9 cellular contexts compared by ENCODE assay signal in genomic region chr3:46998121-46998851, GRCh38. TPM values are rescaled to one million over a fixed set of nuclear protein-coding genes. Genes with fewer than 3 reads are reported as not detected.
A peak's percentile ranks its signal among the peaks of the same experiment; 100 is the strongest.
DNase-seq lines count a peak whose midpoint lies in the region; ATAC-seq, FAIRE-seq and TF ChIP-seq lines count a peak whose summit lies in the region.
"Had no signal": no experiment of that assay in that cellular context is flagged by ENCODE, and none has a peak within 500 bp of the region (broad histone marks: within the 10 kb centered on the region; RNA-seq: fewer than 3 reads in every experiment).

No MANE protein-coding gene starts in this region.

- POLR2A ChIA-PET in OCI-LY7 (lab: Charles Lee), result interaction anchor here (0.5 to 0.9 kb wide), 2 partner anchors 70 to 71 kb away, joined by 3 read pairs; no protein-coding TSS in a partner anchor

- ATAC-seq in activated T-helper 17 cell treated with anti-CD3 and anti-CD28 coated beads, Interleukin-2, amount 50 U/mL, for 72 hours (replicated peaks), result peak; percentile 74
- no peak for ATAC-seq in HG02938 (IDR thresholded peaks at IDR 0.05; ENCODE audit: unreplicated experiment)

- peak; percentile 87 for TF ChIP-seq CTCF in OCI-LY7 (conservative IDR thresholded peaks at IDR 0.05; ENCODE audit: low read length)

- no peaks in the 10 kb centered on the region for H3K9me3 Mint-ChIP-seq in activated T-helper 17 cell treated with anti-CD3 and anti-CD28 coated beads, Interleukin-2, amount 50 U/mL, for 72 hours

- H3K27ac ChIP-seq in OCI-LY7 (ENCODE audit: low read depth, low read length, poor library complexity, severe bottlenecking), result no peak overlapping the region

- DNase-seq in DMS 273 (lab: John Stamatoyannopoulos, UW; ENCODE audit: unreplicated experiment) (peak; percentile 59), DMS 273 treated with DMSO at 0.1 percent for 48 hours (lab: John Stamatoyannopoulos, UW) (no peak), OCI-LY7 (ENCODE audit: low spot score) (peak; percentile 77), frontal cortex (ENCODE audit: low spot score in 2 of 2) (peak; percentile 66 to 73), renal cortical epithelial cell (ENCODE audit: low read depth) (peak; percentile 33), NCI-H1105 (lab: John Stamatoyannopoulos, UW) (no peak)

- peaks cover 5% of the 10 kb centered on the region for H3K4me1 Mint-ChIP-seq in activated T-helper 17 cell treated with anti-CD3 and anti-CD28 coated beads, Interleukin-2, amount 50 U/mL, for 72 hours

- FAIRE-seq in frontal cortex (lab: Jason Lieb, UNC), result no peak
- FAIRE-seq: A204.1 had no signal

- no peaks in the 10 kb centered on the region for H3K79me2 ChIP-seq in OCI-LY7 (ENCODE audit: insufficient read depth, low read depth, low read length)

- no peaks in the 10 kb centered on the region for H3K27me3 Mint-ChIP-seq in activated T-helper 17 cell treated with anti-CD3 and anti-CD28 coated beads, Interleukin-2, amount 50 U/mL, for 72 hours

- H3K4me3 Mint-ChIP-seq in activated T-helper 17 cell treated with anti-CD3 and anti-CD28 coated beads, Interleukin-2, amount 50 U/mL, for 72 hours, result no peak overlapping the region

- BruUV-seq in OCI-LY7 (replicated peaks; lab: Mats Ljungman, UMichigan), result no TSS peak

- H3K27ac Mint-ChIP-seq in activated T-helper 17 cell treated with anti-CD3 and anti-CD28 coated beads, Interleukin-2, amount 50 U/mL, for 72 hours, result peak overlapping the region; percentile 49

- H3K9me3 ChIP-seq in OCI-LY7 (ENCODE audit: low read length), result no peaks in the 10 kb centered on the region

- peaks cover 80% of the 10 kb centered on the region for H3K36me3 ChIP-seq in OCI-LY7 (ENCODE audit: insufficient read depth, low read length)

- CTCF ChIA-PET in OCI-LY7 (lab: Charles Lee; ENCODE audit: unreplicated experiment), result interaction anchor here (0.6 to 1.0 kb wide), 3 partner anchors 13 to 130 kb away, joined by 3 to 5 read pairs (median 3); no protein-coding TSS in a partner anchor

- intact Hi-C loops in OCI-LY7 (cut with micrococcal nuclease; ENCODE audit: unreplicated experiment), result loop anchor here (1.0 kb wide), 2 partner anchors 71 to 75 kb away; no protein-coding TSS in a partner anchor

- peaks cover 70% of the 10 kb centered on the region for H3K36me3 Mint-ChIP-seq in activated T-helper 17 cell treated with anti-CD3 and anti-CD28 coated beads, Interleukin-2, amount 50 U/mL, for 72 hours (ENCODE audit: low read depth)

- H3K4me2 ChIP-seq in OCI-LY7 (ENCODE audit: low read length), result no peak overlapping the region

- no peaks in the 10 kb centered on the region for H3K9me2 ChIP-seq in OCI-LY7 (ENCODE audit: insufficient read depth, low read length)

- H3K4me3 ChIP-seq in OCI-LY7 (ENCODE audit: low read depth, low read length, poor library complexity, severe bottlenecking), result no peak overlapping the region

- H2AFZ ChIP-seq in OCI-LY7 (ENCODE audit: low read length), result no peak overlapping the region

- no peaks in the 10 kb centered on the region for H3K4me1 ChIP-seq in OCI-LY7 (ENCODE audit: insufficient read depth, low read length, poor library complexity, severe bottlenecking)

- no peaks in the 10 kb centered on the region for H4K20me1 ChIP-seq in OCI-LY7 (ENCODE audit: insufficient read depth, low read length)

RNA-seq across cellular contexts. Expression of gene NBEAL2, which starts 18.8 kb away (rescaled TPM):
- 53.3 and 74.9 TPM in 2 replicates for total RNA-seq in OCI-LY7 (2014; rRNA removed; shearing (Covaris generic))
- total RNA-seq in OCI-LY7 (2022), result 129 and 149 TPM in 2 replicates
- 100 to 1,000 TPM; 140 to 169 TPM for total RNA-seq in activated T-helper 17 cell treated with anti-CD3 and anti-CD28 coated beads, Interleukin-2, amount 50 U/mL, for 72 hours
- total RNA-seq in frontal cortex, result 4.9 TPM
- 14.2 and 25.6 TPM in 2 replicates for total RNA-seq in renal cortical epithelial cell

RNA-seq across cellular contexts. Expression of gene CCDC12, which starts 21.7 kb away (rescaled TPM):
- 74.9 and 102 TPM in 2 replicates for total RNA-seq in OCI-LY7 (2014; rRNA removed; shearing (Covaris generic))
- total RNA-seq in OCI-LY7 (2022), result 107 and 116 TPM in 2 replicates
- 10 to 100 TPM; 46.9 to 59.8 TPM for total RNA-seq in activated T-helper 17 cell treated with anti-CD3 and anti-CD28 coated beads, Interleukin-2, amount 50 U/mL, for 72 hours
- 25.3 TPM for total RNA-seq in frontal cortex
- 22.3 and 26.2 TPM in 2 replicates for total RNA-seq in renal cortical epithelial cell

Comparison
In these comparisons a context has a peak if more than half of its experiments do, and no peak if none do; other contexts are left out.
1. DNase-seq: peak in DMS 273 (single experiment), OCI-LY7 (single experiment), frontal cortex (2 of 2) and renal cortical epithelial cell (single experiment); none in DMS 273 treated with DMSO at 0.1 percent for 48 hours (single experiment) and NCI-H1105 (single experiment).